In the genomic region with DNA sequence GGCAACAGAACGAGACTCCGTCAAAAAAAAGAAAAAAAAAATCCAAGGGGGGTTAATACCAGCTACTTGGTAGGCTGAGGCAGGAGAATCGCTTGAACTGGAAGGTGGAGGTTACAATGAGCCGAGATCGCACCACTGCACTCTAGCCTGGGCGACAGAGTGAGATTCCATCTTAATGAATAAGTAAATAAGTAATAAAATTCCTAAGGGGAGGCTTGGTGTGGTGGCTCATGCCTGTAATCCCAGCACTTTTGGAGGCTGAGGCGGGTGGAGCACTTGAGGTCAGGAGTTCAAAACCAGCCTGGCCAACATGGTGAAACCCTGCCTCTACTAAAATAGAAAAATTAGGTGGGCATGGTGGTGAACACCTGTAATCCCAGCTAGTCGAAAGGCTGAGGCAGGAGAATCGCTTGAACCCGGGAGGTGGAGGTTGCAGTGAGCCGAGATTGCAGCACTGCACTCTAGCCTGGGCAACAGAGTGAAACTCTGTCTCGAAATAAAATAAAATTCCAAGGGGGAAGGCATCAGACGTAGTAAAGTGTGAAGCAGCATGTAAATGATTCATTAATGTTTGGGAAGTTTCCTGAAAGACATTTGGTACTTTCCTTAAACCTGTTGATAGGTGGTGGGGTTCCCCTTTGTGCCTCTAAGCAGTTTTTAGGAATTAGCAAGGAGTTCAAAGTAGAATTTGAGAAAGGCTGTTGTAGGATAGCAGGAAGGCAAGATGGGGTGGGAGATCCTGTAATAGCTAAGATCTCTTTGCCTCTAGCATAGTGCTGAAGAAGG, we compare ENCODE assay signal across 7 cellular contexts. TPM values are rescaled to one million over a fixed set of nuclear protein-coding genes. Genes with fewer than 3 reads are reported as not detected.
DNase-seq lines count a peak whose midpoint lies in the region; ATAC-seq and TF ChIP-seq lines count a peak whose summit lies in the region.
"Not testable (repeated sequence)": the region's sequence is repeated elsewhere in the genome, so short reads cannot be mapped to it uniquely, and the experiment has no call there.

No MANE protein-coding gene starts in this region.

- not testable (repeated sequence) for H3K4me3 ChIP-seq in IMR-90 (ENCODE audit: insufficient read depth, low read depth, low read length); OCI-LY7 (ENCODE audit: low read depth, low read length, poor library complexity, severe bottlenecking); mammary epithelial cell (replicated peaks in 1 of 3; ENCODE audit: insufficient read depth in 1 of 3, low read depth in 2 of 3, low read length in 3 of 3)

- not testable (repeated sequence) for H3K27me3 ChIP-seq in IMR-90 (ENCODE audit: control insufficient read depth, insufficient read depth, low read length); mammary epithelial cell (ENCODE audit: insufficient read depth, low read length)

- not testable (repeated sequence) for H2AFZ ChIP-seq in IMR-90 (replicated peaks; ENCODE audit: low read length, poor library complexity); mammary epithelial cell (ENCODE audit: low read depth, low read length)
- peak overlapping the region; percentile 54; the same call in 1 of the 2 replicates for H2AFZ ChIP-seq in OCI-LY7 (ENCODE audit: low read length)

- H3K56ac ChIP-seq in IMR-90 (ENCODE audit: extremely low read depth, insufficient read depth, low read length): not testable (repeated sequence)

- not testable (repeated sequence) for TF ChIP-seq POLR2A in IMR-90 (IDR thresholded peaks at IDR 0.05; ENCODE audit: low read depth, low read length)

- not testable (repeated sequence) for H3K9me2 ChIP-seq in OCI-LY7 (ENCODE audit: insufficient read depth, low read length)

- not testable (repeated sequence) for H3K4me1 ChIP-seq in IMR-90 (ENCODE audit: control insufficient read depth, insufficient read depth, low read length)
- H3K4me1 ChIP-seq in OCI-LY7 (ENCODE audit: insufficient read depth, low read length, poor library complexity, severe bottlenecking) (peaks cover 47% of the 10 kb centered on the region), mammary epithelial cell (ENCODE audit: insufficient read depth, low read length) (peaks cover 31% of the 10 kb centered on the region)

- TF ChIP-seq RAD21 in IMR-90 (IDR thresholded peaks at IDR 0.05; ENCODE audit: low read length): not testable (repeated sequence)

- H3K27ac Mint-ChIP-seq in activated B cell treated with CpG ODN at 0.5 μM for 24 hours: peak overlapping the region; percentile 73
- peak overlapping the region; percentile 20 for H3K27ac Mint-ChIP-seq in neural crest cell (ENCODE audit: unreplicated experiment)

- not testable (repeated sequence) for H3K9ac ChIP-seq in IMR-90 (ENCODE audit: low read depth, low read length); mammary epithelial cell (ENCODE audit: insufficient read depth, low read length)

- not testable (repeated sequence) for H4K8ac ChIP-seq in IMR-90 (ENCODE audit: low read depth in 2 of 2, low read length in 2 of 2)

- not testable (repeated sequence) for H3K4ac ChIP-seq in IMR-90 (ENCODE audit: low read depth, low read length)

- peaks cover 56% of the 10 kb centered on the region for H3K4me1 Mint-ChIP-seq in activated B cell treated with CpG ODN at 0.5 μM for 24 hours
- H3K4me1 Mint-ChIP-seq in neural crest cell: peaks cover 27% of the 10 kb centered on the region

- H3K4me3 Mint-ChIP-seq in activated B cell treated with CpG ODN at 0.5 μM for 24 hours: peak overlapping the region; percentile 15
- H3K4me3 Mint-ChIP-seq in neural crest cell: peak overlapping the region; percentile 57

- not testable (repeated sequence) for BruUV-seq in IMR-90 (replicated peaks; lab: Mats Ljungman, UMichigan); OCI-LY7 (replicated peaks; lab: Mats Ljungman, UMichigan); mammary epithelial cell (replicated peaks; lab: Mats Ljungman, UMichigan)

- not testable (repeated sequence) for H3K9me3 Mint-ChIP-seq in activated B cell treated with CpG ODN at 0.5 μM for 24 hours, neural crest cell

- intact Hi-C loops in IMR-90 (cut with micrococcal nuclease) (loop anchor here (5.0 kb wide), 1 partner anchor 551 kb away; no protein-coding TSS in a partner anchor), OCI-LY7 (cut with micrococcal nuclease; ENCODE audit: unreplicated experiment) (loop anchor here (10.0 kb wide), 1 partner anchor 458 kb away; no protein-coding TSS in a partner anchor), activated B cell treated with CpG ODN at 0.5 μM for 24 hours (cut with micrococcal nuclease) (loop anchor here (10.0 kb wide), 1 partner anchor 238 kb away; the partner anchor contains the start of gene CEP20)
- intact Hi-C loops in mammary epithelial cell (cut with micrococcal nuclease): not testable (repeated sequence)

- not testable (repeated sequence) for H3K14ac ChIP-seq in IMR-90 (replicated peaks; ENCODE audit: low read depth, low read length)

- 91% methylated on average over 6 of the region's 13 CpGs; no CpG with 5 or more reads in 1 of the 2 experiments for WGBS in IMR-90 (ENCODE audit: extremely low coverage in 2 of 2, insufficient read length in 1 of 2), 2 experiments
- 78% methylated on average over 10 of the region's 13 CpGs for WGBS in mammary epithelial cell (ENCODE audit: low coverage, missing lambda C conversion rate)

- not testable (repeated sequence) for H2AK9ac ChIP-seq in IMR-90 (replicated peaks; ENCODE audit: low read depth, low read length, poor library complexity)

- not testable (repeated sequence) for ATAC-seq in IMR-90 (ENCODE audit: low read depth); activated B cell treated with CpG ODN at 0.5 μM for 24 hours (ENCODE audit: low read depth)

- peaks cover 21% of the 10 kb centered on the region for H3K36me3 Mint-ChIP-seq in activated B cell treated with CpG ODN at 0.5 μM for 24 hours (ENCODE audit: low read depth)
- not testable (repeated sequence) for H3K36me3 Mint-ChIP-seq in neural crest cell (ENCODE audit: low read depth)

- H2BK120ac ChIP-seq in IMR-90 (ENCODE audit: low read depth, low read length): peak overlapping the region; percentile 15; the same call in 1 of the 2 replicates

- H2AK5ac ChIP-seq in IMR-90 (ENCODE audit: low read depth, low read length): not testable (repeated sequence)

- in situ Hi-C loops in Caki2 (cut with HindIII; ENCODE audit: low pct_unique_long_range_greater_than_20kb, low sequenced_read_pairs); IMR-90 (cut with MboI; ENCODE audit: low sequenced_read_pairs); mammary epithelial cell (cut with MboI; ENCODE audit: low sequenced_read_pairs in 2 of 2): not testable (repeated sequence)

- not testable (repeated sequence) for H2BK15ac ChIP-seq in IMR-90 (ENCODE audit: low read depth, low read length)

- H3K79me1 ChIP-seq in IMR-90 (ENCODE audit: low read depth in 1 of 2, low read length in 2 of 2): peaks cover 12 to 30% of the 10 kb centered on the region in 2 experiments

- H4K5ac ChIP-seq in IMR-90 (ENCODE audit: low read depth, low read length): not testable (repeated sequence)

- dilution Hi-C loops in IMR-90 (cut with HindIII; ENCODE audit: low sequenced_read_pairs, unreplicated experiment); mammary epithelial cell (cut with HindIII; ENCODE audit: low sequenced_read_pairs): not testable (repeated sequence)

- H3K4me2 ChIP-seq in IMR-90 (ENCODE audit: low read depth, low read length); mammary epithelial cell (ENCODE audit: insufficient read depth, low read depth, low read length): not testable (repeated sequence)
- peak overlapping the region; percentile 7; the same call in 1 of the 2 replicates for H3K4me2 ChIP-seq in OCI-LY7 (ENCODE audit: low read length)

- 0 out of 2 replicates have a peak overlapping the region, but pooled peaks have one; percentile 32 for H2BK20ac ChIP-seq in IMR-90 (ENCODE audit: low read depth, low read length)

- H3K23ac ChIP-seq in IMR-90 (ENCODE audit: low read depth, low read length): not testable (repeated sequence)

- H3K36me3 ChIP-seq in IMR-90 (ENCODE audit: control insufficient read depth, insufficient read depth, low read length); OCI-LY7 (ENCODE audit: insufficient read depth, low read length); mammary epithelial cell (ENCODE audit: insufficient read depth, low read length): not testable (repeated sequence)

- TF ChIP-seq CTCF in IMR-90 (conservative IDR thresholded peaks at IDR 0.05; ENCODE audit: low read depth, low read length); OCI-LY7 (conservative IDR thresholded peaks at IDR 0.05; ENCODE audit: low read length); activated B cell treated with CpG ODN at 0.5 μM for 24 hours (IDR thresholded peaks at IDR 0.05); mammary epithelial cell (conservative IDR thresholded peaks at IDR 0.05 in 1 of 2, IDR thresholded peaks at IDR 0.05 in 1 of 2; ENCODE audit: extremely low read depth in 1 of 2, insufficient read depth in 1 of 2, low read depth in 1 of 2, low read length in 2 of 2); neural crest cell (conservative IDR thresholded peaks at IDR 0.05): not testable (repeated sequence)

- not testable (repeated sequence) for H3K27me3 Mint-ChIP-seq in activated B cell treated with CpG ODN at 0.5 μM for 24 hours; neural crest cell (ENCODE audit: low read depth)

- peak; percentile 31 for DNase-seq in Caki2 (ENCODE audit: low read depth)
- DNase-seq in IMR-90; OCI-LY7 (ENCODE audit: low spot score); activated B cell treated with CpG ODN at 0.5 μM for 24 hours; neural crest cell (ENCODE audit: low read depth, low spot score): not testable (repeated sequence)
- peak; percentile 60 for DNase-seq in mammary epithelial cell
- DNase-seq in kidney tubule cell (ENCODE audit: low spot score): peak; percentile 38

- CTCF ChIA-PET in IMR-90 (lab: Yijun Ruan, JAX); OCI-LY7 (lab: Charles Lee; ENCODE audit: unreplicated experiment); activated B cell treated with CpG ODN at 0.5 μM for 24 hours (lab: Charles Lee); mammary epithelial cell (lab: Charles Lee; ENCODE audit: low non-redundant PET): not testable (repeated sequence)

- H4K91ac ChIP-seq in IMR-90 (ENCODE audit: insufficient read depth, low read depth, low read length): not testable (repeated sequence)

- H2BK5ac ChIP-seq in IMR-90 (ENCODE audit: low read depth, low read length, poor library complexity, severe bottlenecking): not testable (repeated sequence)

- H3K18ac ChIP-seq in IMR-90 (ENCODE audit: low read depth, low read length): not testable (repeated sequence)

- peaks cover 23% of the 10 kb centered on the region for H3K79me2 ChIP-seq in OCI-LY7 (ENCODE audit: insufficient read depth, low read depth, low read length)
- peaks cover 24% of the 10 kb centered on the region for H3K79me2 ChIP-seq in mammary epithelial cell (ENCODE audit: insufficient read depth, low read length)

- POLR2A ChIA-PET in IMR-90 (lab: Charles Lee; ENCODE audit: unreplicated experiment): not testable (repeated sequence)
- POLR2A ChIA-PET in OCI-LY7 (lab: Charles Lee): interaction anchor here (0.8 to 1.1 kb wide), 2 partner anchors 10 to 11 kb away, joined by 4 read pairs; no protein-coding TSS in a partner anchor
- POLR2A ChIA-PET in activated B cell treated with CpG ODN at 0.5 μM for 24 hours (lab: Charles Lee): interaction anchor here (0.7 to 7.0 kb wide), 2 partner anchors 12 to 15 kb away, joined by 4 to 115 read pairs; no protein-coding TSS in a partner anchor

- not testable (repeated sequence) for H3K9me3 ChIP-seq in IMR-90 (ENCODE audit: control insufficient read depth, insufficient read depth, low read length); OCI-LY7 (ENCODE audit: low read length); mammary epithelial cell (replicated peaks; ENCODE audit: insufficient read depth, low read length)

- H4K20me1 ChIP-seq in IMR-90 (ENCODE audit: insufficient read depth, low read length); OCI-LY7 (ENCODE audit: insufficient read depth, low read length); mammary epithelial cell (ENCODE audit: insufficient read depth, low read length): not testable (repeated sequence)

- H3K27ac ChIP-seq in IMR-90 (ENCODE audit: insufficient read depth, low read length); OCI-LY7 (ENCODE audit: low read depth, low read length, poor library complexity, severe bottlenecking); mammary epithelial cell (ENCODE audit: insufficient read depth, low read depth, low read length): not testable (repeated sequence)

- H3K9me1 ChIP-seq in IMR-90 (ENCODE audit: insufficient read depth, low read length): not testable (repeated sequence)

RNA-seq across cellular contexts. Expression of gene NDE1, which starts 3.3 kb away (rescaled TPM):
- total RNA-seq in Caki2 (2014; rRNA removed; shearing (Covaris generic); ENCODE audit: low replicate concordance): 50.5 and 73.2 TPM in 2 replicates
- 29.2 and 34.4 TPM in 2 replicates for total RNA-seq in IMR-90 (2012; rRNA removed)
- polyA plus RNA-seq in IMR-90 (2012; rRNA removed): 17.3 and 22.7 TPM in 2 replicates
- polyA plus RNA-seq in IMR-90 (2012; cell fraction: cytosol; rRNA removed): 14.0 and 28.0 TPM in 2 replicates
- polyA plus RNA-seq in IMR-90 (2012; cell fraction: nucleus; rRNA removed; ENCODE audit: low replicate concordance): 8.8 and 21.5 TPM in 2 replicates
- 76.8 and 88.9 TPM in 2 replicates for total RNA-seq in OCI-LY7 (2014; rRNA removed; shearing (Covaris generic))
- 141 and 175 TPM in 2 replicates for total RNA-seq in OCI-LY7 (2022)
- total RNA-seq in activated B cell treated with CpG ODN at 0.5 μM for 24 hours: 140 and 163 TPM in 2 replicates
- 100 to 1,000 TPM in 1 of 2 donors, 10 to 100 TPM in 1; 53.3 to 120 TPM for total RNA-seq in mammary epithelial cell
- 36.1 TPM for polyA plus RNA-seq in mammary epithelial cell
- 67.1 TPM for polyA minus RNA-seq in mammary epithelial cell
- 72.2 and 74.0 TPM in 2 replicates for total RNA-seq in neural crest cell

RNA-seq across cellular contexts. Expression of gene MARF1, which starts 3.8 kb away (rescaled TPM):
- total RNA-seq in Caki2 (2014; rRNA removed; shearing (Covaris generic); ENCODE audit: low replicate concordance): 1.7 and 3.5 TPM in 2 replicates
- total RNA-seq in IMR-90 (2012; rRNA removed) (7.8 and 9.0 TPM in 2 replicates), OCI-LY7 (2022) (71.1 and 99.2 TPM in 2 replicates), activated B cell treated with CpG ODN at 0.5 μM for 24 hours (160 and 186 TPM in 2 replicates), mammary epithelial cell (10 to 100 TPM; 17.0 to 36.4 TPM), neural crest cell (52.7 and 60.1 TPM in 2 replicates)
- polyA plus RNA-seq in IMR-90 (2012; rRNA removed) (11.5 and 12.9 TPM in 2 replicates), mammary epithelial cell (7.6 TPM)
- 4.4 and 6.7 TPM in 2 replicates for polyA plus RNA-seq in IMR-90 (2012; cell fraction: cytosol; rRNA removed)
- 13.5 and 38.8 TPM in 2 replicates for polyA plus RNA-seq in IMR-90 (2012; cell fraction: nucleus; rRNA removed; ENCODE audit: low replicate concordance)
- total RNA-seq in OCI-LY7 (2014; rRNA removed; shearing (Covaris generic)): 18.6 and 20.6 TPM in 2 replicates
- polyA minus RNA-seq in mammary epithelial cell: 41.3 TPM
